In genomic region chr12:13982010-13982409, GRCh38 we compare ENCODE assay signal across 12 cellular contexts. TPM values are rescaled to one million over a fixed set of nuclear protein-coding genes. Genes with fewer than 3 reads are reported as not detected.
DNase-seq lines count a peak whose midpoint lies in the region; ATAC-seq lines count a peak whose summit lies in the region.
"Had no signal": no experiment of that assay in that cellular context is flagged by ENCODE, and none has a peak within 500 bp of the region (broad histone marks: within the 10 kb centered on the region; RNA-seq: fewer than 3 reads in every experiment).

No MANE protein-coding gene starts in this region.

- H3K4me1 ChIP-seq in urinary bladder (ENCODE audit: insufficient read depth), result no peaks in the 10 kb centered on the region

- WGBS in urinary bladder, result 2% methylated on average over 24 of the region's 24 CpGs

- H3K4me3 ChIP-seq in urinary bladder (ENCODE audit: low read depth, low read length), result peak overlapping the region; percentile 26

- no peak for ATAC-seq in GM18868 (IDR thresholded peaks at IDR 0.05; ENCODE audit: unreplicated experiment)

- H3K27ac ChIP-seq in urinary bladder (ENCODE audit: low read depth), result no peak overlapping the region

- peak; percentile 23 for DNase-seq in stimulated activated CD4-positive, alpha-beta T cell treated with anti-CD3 and anti-CD28 coated beads, Interleukin-15, amount 100 ng/mL, for 24 hours
- no peak for DNase-seq in stimulated activated CD4-positive, alpha-beta T cell treated with anti-CD3 and anti-CD28 coated beads, Interleukin-4, amount 100 ng/mL, for 4 hours
- peak; percentile 57 for DNase-seq in SK-MEL-5 (ENCODE audit: low read depth, low spot score)
- peak; percentile 79 for DNase-seq in islet precursor cell
- no peak for DNase-seq in NCI-H2107 (lab: John Stamatoyannopoulos, UW)
- DNase-seq in globus pallidus (ENCODE audit: low spot score), result no peak
- DNase-seq: activated B cell treated with CpG ODN at 0.5 μM for 24 hours, GDM1 had no signal

- in situ Hi-C loops in SK-MEL-5 (cut with HindIII; ENCODE audit: low pct_unique_long_range_greater_than_20kb, low sequenced_read_pairs), result no loop called here

- H3K36me3 ChIP-seq in urinary bladder (ENCODE audit: insufficient read depth), result no peaks in the 10 kb centered on the region

RNA-seq across cellular contexts. Expression of gene GRIN2B, which starts 0.6 kb away (rescaled TPM):
- 6.7 and 7.2 TPM in 2 replicates for total RNA-seq in SK-MEL-5 (2014; rRNA removed; shearing (Covaris generic))
- polyA plus RNA-seq in SK-MEL-5 (2015; cell fraction: cytosol; rRNA removed), result 4.8 and 5.3 TPM in 2 replicates
- polyA plus RNA-seq in SK-MEL-5 (2015; cell fraction: nucleus; rRNA removed), result 2.1 and 4.9 TPM in 2 replicates
- 1.7 TPM for total RNA-seq in urinary bladder
- polyA plus RNA-seq in urinary bladder, result under 0.01 TPM
- total RNA-seq: H4, MCF 10A had no signal

Comparison
In these comparisons a context has a peak if more than half of its experiments do, and no peak if none do; other contexts are left out.
1. DNase-seq: peak in stimulated activated CD4-positive, alpha-beta T cell treated with anti-CD3 and anti-CD28 coated beads, Interleukin-15, amount 100 ng/mL, for 24 hours (single experiment), SK-MEL-5 (single experiment) and islet precursor cell (single experiment); none in stimulated activated CD4-positive, alpha-beta T cell treated with anti-CD3 and anti-CD28 coated beads, Interleukin-4, amount 100 ng/mL, for 4 hours (0 of 2), NCI-H2107 (single experiment) and globus pallidus (single experiment).